In the genomic region with DNA sequence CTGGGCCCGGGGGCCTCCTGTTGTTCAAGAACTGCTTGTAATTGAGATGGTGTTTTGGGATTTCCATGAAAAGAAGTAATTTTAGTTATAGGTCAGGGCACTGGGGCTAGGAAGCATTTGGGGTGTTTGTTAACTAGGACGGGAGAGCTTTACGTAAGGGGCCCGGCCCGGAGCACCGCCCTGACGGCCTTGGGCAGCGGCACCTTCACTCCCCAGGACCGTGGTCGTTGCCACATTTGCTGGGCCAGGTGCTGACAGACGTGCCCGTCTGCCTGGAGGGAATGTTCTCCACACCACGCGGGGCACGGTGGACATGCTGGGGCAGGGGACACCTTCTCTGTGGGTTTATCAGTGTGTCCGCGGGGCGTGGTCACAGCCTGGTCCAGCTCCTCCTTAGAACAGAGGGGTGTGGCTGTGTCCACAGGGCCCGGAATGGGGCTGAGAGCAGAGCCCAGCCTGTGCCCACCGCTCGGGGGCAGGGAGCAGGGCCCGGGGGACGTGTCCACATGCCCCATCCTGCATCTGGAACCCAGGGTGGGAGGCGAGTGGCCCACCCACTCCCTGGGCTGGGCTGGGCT, we compare ENCODE assay signal across 1 cellular context.
TF ChIP-seq lines count a peak whose summit lies in the region.

No MANE protein-coding gene starts in this region.

TF ChIP-seq in HCT116, 20 proteins besides CTCF, POLR2A, EP300 and RAD21 (continued from another document):
- TF ChIP-seq, protein P1, sequence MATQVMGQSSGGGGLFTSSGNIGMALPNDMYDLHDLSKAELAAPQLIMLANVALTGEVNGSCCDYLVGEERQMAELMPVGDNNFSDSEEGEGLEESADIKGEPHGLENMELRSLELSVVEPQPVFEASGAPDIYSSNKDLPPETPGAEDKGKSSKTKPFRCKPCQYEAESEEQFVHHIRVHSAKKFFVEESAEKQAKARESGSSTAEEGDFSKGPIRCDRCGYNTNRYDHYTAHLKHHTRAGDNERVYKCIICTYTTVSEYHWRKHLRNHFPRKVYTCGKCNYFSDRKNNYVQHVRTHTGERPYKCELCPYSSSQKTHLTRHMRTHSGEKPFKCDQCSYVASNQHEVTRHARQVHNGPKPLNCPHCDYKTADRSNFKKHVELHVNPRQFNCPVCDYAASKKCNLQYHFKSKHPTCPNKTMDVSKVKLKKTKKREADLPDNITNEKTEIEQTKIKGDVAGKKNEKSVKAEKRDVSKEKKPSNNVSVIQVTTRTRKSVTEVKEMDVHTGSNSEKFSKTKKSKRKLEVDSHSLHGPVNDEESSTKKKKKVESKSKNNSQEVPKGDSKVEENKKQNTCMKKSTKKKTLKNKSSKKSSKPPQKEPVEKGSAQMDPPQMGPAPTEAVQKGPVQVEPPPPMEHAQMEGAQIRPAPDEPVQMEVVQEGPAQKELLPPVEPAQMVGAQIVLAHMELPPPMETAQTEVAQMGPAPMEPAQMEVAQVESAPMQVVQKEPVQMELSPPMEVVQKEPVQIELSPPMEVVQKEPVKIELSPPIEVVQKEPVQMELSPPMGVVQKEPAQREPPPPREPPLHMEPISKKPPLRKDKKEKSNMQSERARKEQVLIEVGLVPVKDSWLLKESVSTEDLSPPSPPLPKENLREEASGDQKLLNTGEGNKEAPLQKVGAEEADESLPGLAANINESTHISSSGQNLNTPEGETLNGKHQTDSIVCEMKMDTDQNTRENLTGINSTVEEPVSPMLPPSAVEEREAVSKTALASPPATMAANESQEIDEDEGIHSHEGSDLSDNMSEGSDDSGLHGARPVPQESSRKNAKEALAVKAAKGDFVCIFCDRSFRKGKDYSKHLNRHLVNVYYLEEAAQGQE (IDR thresholded peaks at IDR 0.05; ENCODE audit: low read depth), result no peak
- TF ChIP-seq CBX3 (IDR thresholded peaks at IDR 0.05; ENCODE audit: low read depth) (no peak), FOSL1 (IDR thresholded peaks at IDR 0.05; ENCODE audit: low read depth) (no peak), EZH2phosphoT487 (IDR thresholded peaks at IDR 0.05; ENCODE audit: borderline replicate concordance) (no peak), YY1 (IDR thresholded peaks at IDR 0.05; ENCODE audit: extremely low read depth, insufficient replicate concordance, low read depth, low read length) (no peak), EZH2 (IDR thresholded peaks at IDR 0.05) (no peak), SIN3A (IDR thresholded peaks at IDR 0.05; ENCODE audit: low read depth) (no peak), POLR2AphosphoS5 (IDR thresholded peaks at IDR 0.05; ENCODE audit: low read depth, low read length) (no peak), TCF7L2 (IDR thresholded peaks at IDR 0.05; ENCODE audit: borderline replicate concordance, extremely low read depth, insufficient read depth, insufficient read length) (no peak), ELF1 (IDR thresholded peaks at IDR 0.05; ENCODE audit: borderline replicate concordance, low read depth) (no peak), SP1 (IDR thresholded peaks at IDR 0.05; ENCODE audit: low read depth) (no peak), ZFX (IDR thresholded peaks at IDR 0.05) (no peak)
- TF ChIP-seq, protein P2, sequence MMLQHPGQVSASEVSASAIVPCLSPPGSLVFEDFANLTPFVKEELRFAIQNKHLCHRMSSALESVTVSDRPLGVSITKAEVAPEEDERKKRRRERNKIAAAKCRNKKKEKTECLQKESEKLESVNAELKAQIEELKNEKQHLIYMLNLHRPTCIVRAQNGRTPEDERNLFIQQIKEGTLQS (IDR thresholded peaks at IDR 0.05), result no peak
- TF ChIP-seq, protein P3, sequence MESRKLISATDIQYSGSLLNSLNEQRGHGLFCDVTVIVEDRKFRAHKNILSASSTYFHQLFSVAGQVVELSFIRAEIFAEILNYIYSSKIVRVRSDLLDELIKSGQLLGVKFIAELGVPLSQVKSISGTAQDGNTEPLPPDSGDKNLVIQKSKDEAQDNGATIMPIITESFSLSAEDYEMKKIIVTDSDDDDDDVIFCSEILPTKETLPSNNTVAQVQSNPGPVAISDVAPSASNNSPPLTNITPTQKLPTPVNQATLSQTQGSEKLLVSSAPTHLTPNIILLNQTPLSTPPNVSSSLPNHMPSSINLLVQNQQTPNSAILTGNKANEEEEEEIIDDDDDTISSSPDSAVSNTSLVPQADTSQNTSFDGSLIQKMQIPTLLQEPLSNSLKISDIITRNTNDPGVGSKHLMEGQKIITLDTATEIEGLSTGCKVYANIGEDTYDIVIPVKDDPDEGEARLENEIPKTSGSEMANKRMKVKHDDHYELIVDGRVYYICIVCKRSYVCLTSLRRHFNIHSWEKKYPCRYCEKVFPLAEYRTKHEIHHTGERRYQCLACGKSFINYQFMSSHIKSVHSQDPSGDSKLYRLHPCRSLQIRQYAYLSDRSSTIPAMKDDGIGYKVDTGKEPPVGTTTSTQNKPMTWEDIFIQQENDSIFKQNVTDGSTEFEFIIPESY (IDR thresholded peaks at IDR 0.05; ENCODE audit: extremely low read depth, insufficient replicate concordance, low read length), result no peak
- TF ChIP-seq, protein P4, sequence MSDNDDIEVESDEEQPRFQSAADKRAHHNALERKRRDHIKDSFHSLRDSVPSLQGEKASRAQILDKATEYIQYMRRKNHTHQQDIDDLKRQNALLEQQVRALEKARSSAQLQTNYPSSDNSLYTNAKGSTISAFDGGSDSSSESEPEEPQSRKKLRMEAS (IDR thresholded peaks at IDR 0.05), result no peak
